Comparison of ENCODE assay signal across 8 cellular contexts in the genomic region with DNA sequence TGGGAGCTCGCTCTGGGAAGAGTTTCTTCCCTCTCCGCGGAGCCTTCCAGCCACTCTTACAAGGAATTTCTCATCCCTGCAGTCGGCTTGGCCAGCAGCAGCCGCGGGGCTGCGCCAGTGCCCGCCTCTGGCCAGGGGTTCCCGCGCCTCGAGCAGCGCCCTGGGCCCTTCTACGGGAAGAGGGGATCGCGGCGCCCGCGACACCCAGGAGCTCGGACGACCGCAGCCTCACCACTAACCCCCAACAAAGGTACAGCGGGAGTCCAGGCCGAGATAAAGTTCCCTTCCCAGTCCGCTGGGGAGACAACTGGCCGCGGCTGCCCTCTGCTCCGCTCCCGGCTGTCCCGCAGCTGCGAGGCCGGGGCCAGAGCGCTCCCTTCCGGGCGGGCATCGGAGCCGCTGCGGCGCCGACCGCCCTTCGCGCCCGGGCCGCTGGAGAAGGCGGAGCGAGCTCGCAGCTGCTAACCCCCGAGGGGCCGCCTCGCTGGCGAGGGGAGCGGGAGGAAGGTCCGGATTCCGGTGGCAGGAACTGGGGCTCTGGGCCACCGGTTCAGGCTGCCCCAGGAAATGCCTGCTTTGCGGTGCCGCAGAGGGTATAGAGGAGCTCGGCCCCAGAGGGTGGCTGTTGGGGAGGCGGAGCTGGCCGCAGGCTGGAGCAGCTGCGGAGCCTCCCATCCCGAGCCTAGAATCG. TPM values are rescaled to one million over a fixed set of nuclear protein-coding genes. Genes with fewer than 3 reads are reported as not detected.
DNase-seq lines count a peak whose midpoint lies in the region; ATAC-seq and TF ChIP-seq lines count a peak whose summit lies in the region.

No MANE protein-coding gene starts in this region.

- H3K27me3 ChIP-seq in RWPE2 (ENCODE audit: insufficient read depth, poor library complexity, severe bottlenecking) = peaks cover 56% of the 10 kb centered on the region

- no peaks in the 10 kb centered on the region for H3K36me3 Mint-ChIP-seq in mesothelial cell of epicardium

- DNase-seq in GM20000 (ENCODE audit: low spot score) = peak; percentile 36
- no peak for DNase-seq in RWPE2 (ENCODE audit: low spot score)
- DNase-seq in coronary artery (ENCODE audit: low spot score) = no peak
- DNase-seq in mesothelial cell of epicardium (ENCODE audit: low spot score in 2 of 2, unreplicated experiment in 2 of 2) = peak in 1 of 2 experiments; percentile 66
- DNase-seq in RPMI8226 = no peak
- DNase-seq in dedifferentiated amniotic fluid mesenchymal stem cell (ENCODE audit: extremely low spot score) = no peak

- H3K27ac Mint-ChIP-seq in mesothelial cell of epicardium = no peak overlapping the region

- peaks cover 30% of the 10 kb centered on the region for H3K4me1 Mint-ChIP-seq in mesothelial cell of epicardium

- H3K9me3 ChIP-seq in RWPE2 (ENCODE audit: severe bottlenecking) = no peaks in the 10 kb centered on the region

- no peak for ATAC-seq in RWPE2 (ENCODE audit: low read depth)
- no peak for ATAC-seq in GM19452 (IDR thresholded peaks at IDR 0.05; ENCODE audit: unreplicated experiment)
- ATAC-seq in GM21576 (IDR thresholded peaks at IDR 0.05; ENCODE audit: unreplicated experiment) = no peak

- peaks cover 86% of the 10 kb centered on the region for H3K27me3 Mint-ChIP-seq in mesothelial cell of epicardium (ENCODE audit: low read depth)

- H3K4me3 ChIP-seq in RWPE2 (ENCODE audit: severe bottlenecking) = peak overlapping the region; percentile 27
- peak overlapping the region; percentile 60 for H3K4me3 ChIP-seq in coronary artery

- TF ChIP-seq CTCF in GM20000 (IDR thresholded peaks at IDR 0.05; ENCODE audit: extremely low read depth, missing control alignments) (no peak), RWPE2 (IDR thresholded peaks at IDR 0.05; ENCODE audit: poor library complexity, severe bottlenecking) (peak; percentile 43), coronary artery (IDR thresholded peaks at IDR 0.05) (no peak), mesothelial cell of epicardium (IDR thresholded peaks at IDR 0.05; ENCODE audit: unreplicated experiment) (no peak)

- H3K4me3 Mint-ChIP-seq in mesothelial cell of epicardium = peak overlapping the region; percentile 59

- H3K36me3 ChIP-seq in RWPE2 (ENCODE audit: low read depth) = no peaks in the 10 kb centered on the region

- H3K9me3 Mint-ChIP-seq in mesothelial cell of epicardium = no peaks in the 10 kb centered on the region

- peaks cover 4% of the 10 kb centered on the region for H3K4me1 ChIP-seq in RWPE2 (ENCODE audit: insufficient read depth, poor library complexity, severe bottlenecking)

- H3K27ac ChIP-seq in RWPE2 (ENCODE audit: poor library complexity, severe bottlenecking) (no peak overlapping the region), coronary artery (no peak overlapping the region)

RNA-seq across cellular contexts. Expression of a gene that starts 3.6 kb away (rescaled TPM):
- total RNA-seq in mesothelial cell of epicardium = 8.7 to 9.8 TPM (median 8.7 TPM) in 3 replicates
